Comparison of ENCODE assay signal across 14 cellular contexts in the genomic region with DNA sequence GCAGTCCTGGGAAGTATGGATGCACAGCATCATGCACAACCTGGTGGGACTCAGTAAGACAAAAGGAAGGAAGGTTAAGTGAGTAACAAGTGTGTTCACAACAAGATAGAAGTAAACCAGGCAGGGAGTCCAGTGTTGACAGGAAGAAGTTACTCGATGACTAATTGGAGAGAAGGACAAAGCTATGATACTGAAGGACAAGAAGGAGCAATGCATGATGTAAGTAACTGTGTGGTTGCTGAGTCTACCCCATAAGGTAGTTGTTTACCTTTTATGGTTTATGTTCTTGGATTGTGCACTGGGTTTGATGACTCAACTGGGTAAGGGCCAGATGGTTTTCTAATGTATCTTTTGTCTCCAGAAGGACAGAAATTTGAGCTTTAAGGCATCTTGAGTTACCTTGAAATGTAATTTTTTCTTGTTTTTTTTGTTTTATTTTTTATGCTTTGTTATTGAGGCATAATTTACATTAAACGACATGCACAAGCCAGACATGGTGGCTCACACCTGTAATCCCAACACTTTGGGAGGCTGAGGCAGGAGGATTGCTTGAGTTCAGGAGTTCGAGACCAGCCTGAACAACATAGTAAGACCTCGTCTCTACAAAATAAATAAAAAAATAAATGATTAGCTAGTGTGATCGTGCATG.
DNase-seq lines count a peak whose midpoint lies in the region; ATAC-seq and TF ChIP-seq lines count a peak whose summit lies in the region.
"Had no signal": no experiment of that assay in that cellular context is flagged by ENCODE, and none has a peak within 500 bp of the region (broad histone marks: within the 10 kb centered on the region; RNA-seq: fewer than 3 reads in every experiment).

No MANE protein-coding gene starts in this region.

- no peaks in the 10 kb centered on the region for H3K27me3 ChIP-seq in prostate gland (replicated peaks; ENCODE audit: insufficient read depth)
- H3K27me3 ChIP-seq in body of pancreas: no peaks in the 10 kb centered on the region
- H3K27me3 ChIP-seq: right atrium auricular region had no signal

- peaks cover 5% of the 10 kb centered on the region for H3K4me1 Mint-ChIP-seq in activated T-helper 17 cell treated with anti-CD3 and anti-CD28 coated beads, Interleukin-2, amount 50 U/mL, for 72 hours

- no peaks in the 10 kb centered on the region for H3K36me3 Mint-ChIP-seq in activated T-helper 17 cell treated with anti-CD3 and anti-CD28 coated beads, Interleukin-2, amount 50 U/mL, for 72 hours (ENCODE audit: low read depth)

- DNase-seq in AG09309 (ENCODE audit: low read depth) (peak; percentile 73), HPDE6-E6E7 (ENCODE audit: extremely low spot score) (peak; percentile 90), glomerular endothelial cell (ENCODE audit: extremely low read depth, low read depth, low spot score) (peak; percentile 84), NCI-H748 (lab: John Stamatoyannopoulos, UW; ENCODE audit: unreplicated experiment) (no peak), prostate gland (ENCODE audit: low spot score) (no peak), OCI-M2 (lab: John Stamatoyannopoulos, UW; ENCODE audit: unreplicated experiment) (no peak), body of pancreas (no peak)
- DNase-seq: activated CD4-positive, alpha-beta T cell treated with anti-CD3 and anti-CD28 coated beads for 1 hour; COR-L47; GOT3; NCI-H1417 treated with DMSO at 0.1 percent for 48 hours; RPMI8226 had no signal

- H3K9me3 ChIP-seq in prostate gland (no peaks in the 10 kb centered on the region), body of pancreas (no peaks in the 10 kb centered on the region)
- H3K9me3 ChIP-seq: right atrium auricular region had no signal

- H3K36me3 ChIP-seq in prostate gland (no peaks in the 10 kb centered on the region), body of pancreas (replicated peaks in 1 of 2; ENCODE audit: insufficient read depth in 1 of 2, low read depth in 2 of 2) (no peaks in the 10 kb centered on the region)
- H3K36me3 ChIP-seq: right atrium auricular region had no signal

- intact Hi-C loops in prostate gland (cut with DNase I): no loop called here
- intact Hi-C loops in body of pancreas (cut with DNase I): no loop called here

- H3K4me3 ChIP-seq in AG09309 (ENCODE audit: control insufficient read depth, low read depth, low read length) (no peak overlapping the region), prostate gland (no peak overlapping the region), body of pancreas (no peak overlapping the region)
- H3K4me3 ChIP-seq: right atrium auricular region had no signal

- H3K27me3 Mint-ChIP-seq in activated T-helper 17 cell treated with anti-CD3 and anti-CD28 coated beads, Interleukin-2, amount 50 U/mL, for 72 hours: no peaks in the 10 kb centered on the region

- H3K4me3 Mint-ChIP-seq in activated T-helper 17 cell treated with anti-CD3 and anti-CD28 coated beads, Interleukin-2, amount 50 U/mL, for 72 hours: no peak overlapping the region

- WGBS in prostate gland: 85% methylated on average over 5 of the region's 5 CpGs
- 80 to 84% methylated on average over 5 of the region's 5 CpGs for WGBS in body of pancreas, 2 donors

- H3K4me1 ChIP-seq in prostate gland (replicated peaks) (no peaks in the 10 kb centered on the region), body of pancreas (peaks cover 9% of the 10 kb centered on the region)
- H3K4me1 ChIP-seq: right atrium auricular region had no signal

- no peaks in the 10 kb centered on the region for H3K9me3 Mint-ChIP-seq in activated T-helper 17 cell treated with anti-CD3 and anti-CD28 coated beads, Interleukin-2, amount 50 U/mL, for 72 hours

- peak; percentile 95 for ATAC-seq in activated T-helper 17 cell treated with anti-CD3 and anti-CD28 coated beads, Interleukin-2, amount 50 U/mL, for 72 hours (replicated peaks)
- ATAC-seq in body of pancreas: no peak

- H3K27ac ChIP-seq in prostate gland (no peak overlapping the region), body of pancreas (no peak overlapping the region)
- H3K27ac ChIP-seq: right atrium auricular region had no signal

- no peak overlapping the region for H3K27ac Mint-ChIP-seq in activated T-helper 17 cell treated with anti-CD3 and anti-CD28 coated beads, Interleukin-2, amount 50 U/mL, for 72 hours

- TF ChIP-seq POLR2A in prostate gland (IDR thresholded peaks at IDR 0.05) (no peak), body of pancreas (IDR thresholded peaks at IDR 0.05) (no peak)

- TF ChIP-seq CTCF in AG09309 (IDR thresholded peaks at IDR 0.05; ENCODE audit: control insufficient read depth, insufficient read depth, low read depth, low read length, missing control alignments): no peak
- no peak for TF ChIP-seq CTCF in prostate gland (IDR thresholded peaks at IDR 0.05)
- TF ChIP-seq CTCF in body of pancreas (IDR thresholded peaks at IDR 0.05): no peak

Comparison
In these comparisons a context has a peak if more than half of its experiments do, and no peak if none do; other contexts are left out.
1. DNase-seq: peak in AG09309 (single experiment), HPDE6-E6E7 (single experiment) and glomerular endothelial cell (single experiment); none in NCI-H748 (single experiment), prostate gland (single experiment), OCI-M2 (single experiment) and body of pancreas (0 of 4).